23 cellular contexts compared by ENCODE assay signal in the genomic region with DNA sequence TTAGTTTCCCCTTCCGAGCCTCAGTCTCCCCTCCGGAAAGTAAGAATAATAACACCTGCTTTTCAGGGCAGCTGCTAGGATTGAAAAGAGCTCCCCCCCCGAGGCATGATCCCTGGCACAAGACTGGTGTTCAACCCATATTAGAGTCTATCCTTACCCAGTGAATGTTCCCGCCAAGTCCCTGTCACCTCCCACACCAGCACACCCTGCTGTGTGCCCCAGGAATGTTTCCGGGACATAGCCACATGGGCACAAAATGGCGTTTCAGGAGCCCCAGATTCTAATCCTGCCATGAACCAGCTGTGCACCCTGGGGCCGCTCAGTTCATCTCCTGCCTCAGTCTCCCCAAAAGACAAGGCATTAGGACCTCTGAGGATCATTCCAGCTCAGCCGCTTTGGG. TPM values are rescaled to one million over a fixed set of nuclear protein-coding genes. Genes with fewer than 3 reads are reported as not detected.
DNase-seq lines count a peak whose midpoint lies in the region; ATAC-seq, FAIRE-seq and TF ChIP-seq lines count a peak whose summit lies in the region.
"Had no signal": no experiment of that assay in that cellular context is flagged by ENCODE, and none has a peak within 500 bp of the region (broad histone marks: within the 10 kb centered on the region; RNA-seq: fewer than 3 reads in every experiment).

No MANE protein-coding gene starts in this region.

- no peaks in the 10 kb centered on the region for H3K9me3 ChIP-seq in hepatocyte (ENCODE audit: low read depth)
- H3K9me3 ChIP-seq in osteoblast (ENCODE audit: low read depth, low read length), result no peaks in the 10 kb centered on the region

- no peak for TF ChIP-seq CTCF in hepatocyte (IDR thresholded peaks at IDR 0.05; ENCODE audit: poor library complexity)
- no peak for TF ChIP-seq CTCF in osteoblast (IDR thresholded peaks at IDR 0.05; ENCODE audit: extremely low read depth, low read depth, low read length)
- no peak for TF ChIP-seq CTCF in activated CD8-positive, alpha-beta T cell treated with anti-CD3 and anti-CD28 coated beads for 36 hours (IDR thresholded peaks at IDR 0.05)
- no peak for TF ChIP-seq CTCF in GM23338 (conservative IDR thresholded peaks at IDR 0.05; ENCODE audit: low read depth in 2 of 2)

- ATAC-seq in activated CD8-positive, alpha-beta T cell treated with anti-CD3 and anti-CD28 coated beads for 36 hours, result no peak
- no peak for ATAC-seq in GM23338

- FAIRE-seq in urothelium cell line (lab: Jason Lieb, UNC), result peak; percentile 46
- FAIRE-seq: A204.1, GM12892, GM18507 had no signal

- H4K20me1 ChIP-seq in hepatocyte (ENCODE audit: insufficient read depth, poor library complexity, severe bottlenecking) (no peaks in the 10 kb centered on the region), osteoblast (ENCODE audit: insufficient read depth, low read length) (no peaks in the 10 kb centered on the region), GM23338 (replicated peaks; ENCODE audit: insufficient read depth) (no peaks in the 10 kb centered on the region)

- no peak for DNase-seq in hepatocyte (ENCODE audit: low spot score)
- peak; percentile 42 for DNase-seq in osteoblast (ENCODE audit: insufficient read length, low spot score, missing footprints)
- DNase-seq in urothelium cell line (ENCODE audit: low spot score), result no peak
- DNase-seq in AG08395 (ENCODE audit: low spot score), result no peak
- DNase-seq in activated CD8-positive, alpha-beta T cell treated with anti-CD3 and anti-CD28 coated beads for 36 hours, result no peak
- no peak for DNase-seq in GM23338 (ENCODE audit: low spot score)
- DNase-seq: ACHN; AML-193; CD4-positive, alpha-beta T cell; DMS153; DMS79; GDM1; GM23248; H9 had no signal

- no peaks in the 10 kb centered on the region for H3K27me3 ChIP-seq in hepatocyte
- H3K27me3 ChIP-seq in osteoblast (ENCODE audit: insufficient read depth, low read length), result no peaks in the 10 kb centered on the region
- no peaks in the 10 kb centered on the region for H3K27me3 ChIP-seq in GM23338 (ENCODE audit: insufficient read depth)

- WGBS in hepatocyte (ENCODE audit: low lambda C conversion rate, missing lambda C conversion rate), result 87% methylated on average over 8 of the region's 8 CpGs

- CTCF ChIA-PET in activated CD8-positive, alpha-beta T cell treated with anti-CD3 and anti-CD28 coated beads for 36 hours (lab: Charles Lee), result interaction anchor here (0.9 kb wide), 1 partner anchor 38 kb away, joined by 4 read pairs; no protein-coding TSS in a partner anchor

- no peak overlapping the region for H2AFZ ChIP-seq in hepatocyte
- H2AFZ ChIP-seq in osteoblast (ENCODE audit: low read length), result no peak overlapping the region
- H2AFZ ChIP-seq in GM23338, result no peak overlapping the region
- H2AFZ ChIP-seq: GM23248 had no signal

- H3F3A ChIP-seq in GM23338 (replicated peaks; ENCODE audit: low read depth), result peaks cover 15% of the 10 kb centered on the region; the same call in 1 of the 2 replicates

- H3K27me3 Mint-ChIP-seq in dendritic cell treated with granulocyte-macrophage colony-stimulating factor and Interleukin-4, amounts not matched to agents 40 ng/mL and 50 ng/mL, for 4 days, result peaks cover 58% of the 10 kb centered on the region
- no peaks in the 10 kb centered on the region for H3K27me3 Mint-ChIP-seq in activated CD8-positive, alpha-beta T cell treated with anti-CD3 and anti-CD28 coated beads for 36 hours
- peaks cover 23% of the 10 kb centered on the region for H3K27me3 Mint-ChIP-seq in GM23338 (ENCODE audit: insufficient read depth, low read depth, poor library complexity)

- no peak overlapping the region for H3K4me3 Mint-ChIP-seq in dendritic cell treated with granulocyte-macrophage colony-stimulating factor and Interleukin-4, amounts not matched to agents 40 ng/mL and 50 ng/mL, for 4 days
- no peak overlapping the region for H3K4me3 Mint-ChIP-seq in activated CD8-positive, alpha-beta T cell treated with anti-CD3 and anti-CD28 coated beads for 36 hours
- no peak overlapping the region for H3K4me3 Mint-ChIP-seq in GM23338
- H3K4me3 Mint-ChIP-seq: H9 had no signal

- H3K4me2 ChIP-seq in hepatocyte (no peak overlapping the region), osteoblast (ENCODE audit: insufficient read depth, low read length) (no peak overlapping the region), GM23338 (no peak overlapping the region)

- H3K4me3 ChIP-seq in hepatocyte (no peak overlapping the region), osteoblast (ENCODE audit: insufficient read depth, low read length) (no peak overlapping the region), GM23338 (no peak overlapping the region)
- H3K4me3 ChIP-seq: GM23248 had no signal

- peaks cover 36% of the 10 kb centered on the region for H3K4me1 Mint-ChIP-seq in dendritic cell treated with granulocyte-macrophage colony-stimulating factor and Interleukin-4, amounts not matched to agents 40 ng/mL and 50 ng/mL, for 4 days (ENCODE audit: low read depth)
- peaks cover 18% of the 10 kb centered on the region for H3K4me1 Mint-ChIP-seq in activated CD8-positive, alpha-beta T cell treated with anti-CD3 and anti-CD28 coated beads for 36 hours (ENCODE audit: low read depth)
- H3K4me1 Mint-ChIP-seq in GM23338, result peaks cover 17% of the 10 kb centered on the region

- no peaks in the 10 kb centered on the region for H3K9me2 ChIP-seq in hepatocyte (replicated peaks; ENCODE audit: insufficient read depth)
- H3K9me2 ChIP-seq in GM23338 (ENCODE audit: insufficient read depth), result no peaks in the 10 kb centered on the region

- H3K9me3 Mint-ChIP-seq in dendritic cell treated with granulocyte-macrophage colony-stimulating factor and Interleukin-4, amounts not matched to agents 40 ng/mL and 50 ng/mL, for 4 days, result no peaks in the 10 kb centered on the region
- H3K9me3 Mint-ChIP-seq in activated CD8-positive, alpha-beta T cell treated with anti-CD3 and anti-CD28 coated beads for 36 hours, result no peaks in the 10 kb centered on the region
- no peaks in the 10 kb centered on the region; the same call in 2 of the 3 replicates for H3K9me3 Mint-ChIP-seq in GM23338
- H3K9me3 Mint-ChIP-seq: CD4-positive, alpha-beta T cell had no signal

- intact Hi-C loops in dendritic cell treated with granulocyte-macrophage colony-stimulating factor and Interleukin-4, amounts not matched to agents 40 ng/mL and 50 ng/mL, for 4 days (cut with micrococcal nuclease), result no loop called here
- intact Hi-C loops in activated CD8-positive, alpha-beta T cell treated with anti-CD3 and anti-CD28 coated beads for 36 hours (cut with micrococcal nuclease), result no loop called here

- peak overlapping the region; percentile 72 for H3K27ac Mint-ChIP-seq in dendritic cell treated with granulocyte-macrophage colony-stimulating factor and Interleukin-4, amounts not matched to agents 40 ng/mL and 50 ng/mL, for 4 days
- no peak overlapping the region for H3K27ac Mint-ChIP-seq in activated CD8-positive, alpha-beta T cell treated with anti-CD3 and anti-CD28 coated beads for 36 hours
- H3K27ac Mint-ChIP-seq in GM23338, result no peak overlapping the region

- H3K36me3 Mint-ChIP-seq in dendritic cell treated with granulocyte-macrophage colony-stimulating factor and Interleukin-4, amounts not matched to agents 40 ng/mL and 50 ng/mL, for 4 days (ENCODE audit: low read depth), result no peaks in the 10 kb centered on the region
- no peaks in the 10 kb centered on the region for H3K36me3 Mint-ChIP-seq in activated CD8-positive, alpha-beta T cell treated with anti-CD3 and anti-CD28 coated beads for 36 hours (ENCODE audit: low read depth)
- H3K36me3 Mint-ChIP-seq in GM23338 (ENCODE audit: low read depth), result no peaks in the 10 kb centered on the region; the same call in 2 of the 3 replicates

- H3K27ac ChIP-seq in hepatocyte (peak overlapping the region; percentile 0), osteoblast (ENCODE audit: low read depth, low read length) (no peak overlapping the region), GM23338 (ENCODE audit: low read depth) (no peak overlapping the region)
- H3K27ac ChIP-seq: C4-2B, GM23248, HL-60 had no signal

- no peaks in the 10 kb centered on the region for H3K36me3 ChIP-seq in hepatocyte (replicated peaks; ENCODE audit: insufficient read depth, low read depth)
- H3K36me3 ChIP-seq in osteoblast (ENCODE audit: insufficient read depth, low read length), result no peaks in the 10 kb centered on the region
- no peaks in the 10 kb centered on the region for H3K36me3 ChIP-seq in GM23338 (ENCODE audit: insufficient read depth)

- H3K4me1 ChIP-seq in hepatocyte (ENCODE audit: insufficient read depth), result peaks cover 3% of the 10 kb centered on the region
- H3K4me1 ChIP-seq in osteoblast (ENCODE audit: insufficient read depth, low read length), result peaks cover 10% of the 10 kb centered on the region
- peaks cover 19% of the 10 kb centered on the region for H3K4me1 ChIP-seq in GM23338 (ENCODE audit: insufficient read depth)

- POLR2A ChIA-PET in activated CD8-positive, alpha-beta T cell treated with anti-CD3 and anti-CD28 coated beads for 36 hours (lab: Charles Lee), result interaction anchor here (1.5 kb wide), 1 partner anchor 26 kb away, joined by 5 read pairs; no protein-coding TSS in a partner anchor

- H3K79me2 ChIP-seq in hepatocyte (no peaks in the 10 kb centered on the region), osteoblast (ENCODE audit: insufficient read depth, low read length) (no peaks in the 10 kb centered on the region), GM23338 (replicated peaks; ENCODE audit: insufficient read depth) (no peaks in the 10 kb centered on the region)

TF ChIP-seq in GM23338, 12 proteins besides CTCF, POLR2A, EP300 and RAD21 (continues in another document):
- TF ChIP-seq EZH2phosphoT487 (IDR thresholded peaks at IDR 0.05; ENCODE audit: unreplicated experiment) (no peak), JUNB (IDR thresholded peaks at IDR 0.05; ENCODE audit: unreplicated experiment) (no peak), STAT1 (IDR thresholded peaks at IDR 0.05; ENCODE audit: unreplicated experiment) (no peak), ZNF114 (CRISPR knock-in tag; IDR thresholded peaks at IDR 0.05) (no peak)

RNA-seq across cellular contexts. Expression of gene MUC17, which starts 0.6 kb away (rescaled TPM):
- total RNA-seq in hepatocyte (8.7 and 18.3 TPM in 2 replicates), osteoblast (under 0.01 TPM in 1 of 2 replicates, not detected in the other)
- polyA plus RNA-seq in hepatocyte (2.9 and 5.5 TPM in 2 replicates), GM23338 (2016; fragmentation: Nextera tagmentation; extraction: Ambion mirVana) (not detected in 2 replicates)
- total RNA-seq in activated CD8-positive, alpha-beta T cell treated with anti-CD3 and anti-CD28 coated beads for 36 hours, result not detected
- total RNA-seq in GM23338 (2014; rRNA removed; shearing (Covaris generic)), result under 0.01 TPM in 1 of 2 replicates, not detected in the other
- total RNA-seq: CD4-positive, alpha-beta T cell; Daoy; GM23248; H9; HT1080 had no signal
- polyA plus RNA-seq: BJ, GM23248 had no signal

RNA-seq across cellular contexts. Expression of gene MUC12, which starts 51.1 kb away (rescaled TPM):
- 4.0 and 8.5 TPM in 2 replicates for total RNA-seq in hepatocyte
- polyA plus RNA-seq in hepatocyte, result 7.3 and 9.2 TPM in 2 replicates
- total RNA-seq in osteoblast, result under 0.01 and 0.59 TPM in 2 replicates
- total RNA-seq in activated CD8-positive, alpha-beta T cell treated with anti-CD3 and anti-CD28 coated beads for 36 hours, result under 1 TPM in 1 of 2 experiments, not detected in 1; 0.54 TPM
- 3.8 and 4.6 TPM in 2 replicates for total RNA-seq in GM23338 (2014; rRNA removed; shearing (Covaris generic))
- 18.0 and 21.4 TPM in 2 replicates for polyA plus RNA-seq in GM23338 (2016; fragmentation: Nextera tagmentation; extraction: Ambion mirVana)
- total RNA-seq: HT1080 had no signal
